Comparison of ENCODE assay signal across 1 cellular context in genomic region chr5:135087950-135088349, GRCh38.
TF ChIP-seq lines count a peak whose summit lies in the region.

No MANE protein-coding gene starts in this region.

TF ChIP-seq in K562, 482 proteins besides CTCF, POLR2A, EP300 and RAD21:
- TF ChIP-seq PHF20 (IDR thresholded peaks at IDR 0.05; ENCODE audit: partially characterized antibody) (no peak), SPI1 (IDR thresholded peaks at IDR 0.05; ENCODE audit: borderline replicate concordance, low read depth, low read length) (peak; percentile 52), TFE3 (CRISPR knock-in tag; IDR thresholded peaks at IDR 0.05) (no peak), MEIS2 (IDR thresholded peaks at IDR 0.05; ENCODE audit: partially characterized antibody) (no peak), ASH1L (IDR thresholded peaks at IDR 0.05; ENCODE audit: borderline replicate concordance, low read depth, partially characterized antibody) (no peak)
